Comparison of ENCODE assay signal across 2 cellular contexts in genomic region chr11:68639322-68639721, GRCh38. TPM values are rescaled to one million over a fixed set of nuclear protein-coding genes. Genes with fewer than 3 reads are reported as not detected.
"Had no signal": no experiment of that assay in that cellular context is flagged by ENCODE, and none has a peak within 500 bp of the region (broad histone marks: within the 10 kb centered on the region; RNA-seq: fewer than 3 reads in every experiment).

No MANE protein-coding gene starts in this region.

RNA-seq across cellular contexts. Expression of gene GAL, which starts 45.0 kb away (rescaled TPM):
- total RNA-seq: G401, GM12878 had no signal
